In genomic region chr6:25050356-25050755, GRCh38 we compare ENCODE assay signal across 8 cellular contexts.
DNase-seq lines count a peak whose midpoint lies in the region; ATAC-seq and TF ChIP-seq lines count a peak whose summit lies in the region.

No MANE protein-coding gene starts in this region.

- H3K4me3 ChIP-seq in astrocyte of the cerebellum (ENCODE audit: low read depth, low read length) (no peak overlapping the region), tibial nerve (no peak overlapping the region), lower leg skin (ENCODE audit: low read depth, poor library complexity, severe bottlenecking) (no peak overlapping the region)

- ATAC-seq in GM21360 (IDR thresholded peaks at IDR 0.05; ENCODE audit: unreplicated experiment) = peak; percentile 37
- ATAC-seq in GM21367 (IDR thresholded peaks at IDR 0.05; ENCODE audit: unreplicated experiment) = no peak
- no peak for ATAC-seq in HG03175 (IDR thresholded peaks at IDR 0.05; ENCODE audit: unreplicated experiment)

- TF ChIP-seq CTCF in astrocyte of the cerebellum (IDR thresholded peaks at IDR 0.05; ENCODE audit: low read depth, low read length, missing control alignments) = no peak
- TF ChIP-seq CTCF in tibial nerve (IDR thresholded peaks at IDR 0.05) = no peak
- no peak for TF ChIP-seq CTCF in lower leg skin (IDR thresholded peaks at IDR 0.05)

- H3K9me3 ChIP-seq in tibial nerve = no peaks in the 10 kb centered on the region

- WGBS in tibial nerve, 2 donors = 30 to 45% methylated on average over 6 of the region's 6 CpGs
- WGBS in lower leg skin, 2 donors = 20 to 33% methylated on average over 6 of the region's 6 CpGs

- no peak overlapping the region for H3K27ac ChIP-seq in tibial nerve

- no peak for TF ChIP-seq EP300 in tibial nerve (IDR thresholded peaks at IDR 0.05)

- in situ Hi-C loops in SK-MEL-5 (cut with HindIII; ENCODE audit: low pct_unique_long_range_greater_than_20kb, low sequenced_read_pairs) (no loop called here), astrocyte of the cerebellum (cut with HindIII; ENCODE audit: low sequenced_read_pairs) (no loop called here)

- no peaks in the 10 kb centered on the region for H3K27me3 ChIP-seq in tibial nerve

- DNase-seq in SK-MEL-5 (ENCODE audit: low read depth, low spot score) (peak; percentile 26), astrocyte of the cerebellum (ENCODE audit: low read depth) (peak; percentile 55), renal cortical epithelial cell (ENCODE audit: low read depth) (peak; percentile 63), tibial nerve (ENCODE audit: low spot score in 2 of 2) (no peak), lower leg skin (ENCODE audit: low spot score in 2 of 2) (no peak)

- peaks cover 0 to 15% (median 5%) of the 10 kb centered on the region in 4 donors for H3K4me1 ChIP-seq in tibial nerve

- intact Hi-C loops in lower leg skin (cut with DNase I; ENCODE audit: low total_unique reads) = no loop called here

- TF ChIP-seq POLR2A in tibial nerve (IDR thresholded peaks at IDR 0.05) = no peak
- TF ChIP-seq POLR2A in lower leg skin (IDR thresholded peaks at IDR 0.05) = no peak

- H3K36me3 ChIP-seq in tibial nerve = no peaks in the 10 kb centered on the region

Comparison
In these comparisons a context has a peak if more than half of its experiments do, and no peak if none do; other contexts are left out.
1. DNase-seq: peak in SK-MEL-5 (single experiment), astrocyte of the cerebellum (single experiment) and renal cortical epithelial cell (single experiment); none in tibial nerve (0 of 2) and lower leg skin (0 of 2).